12 cellular contexts compared by ENCODE assay signal in genomic region chr1:40868051-40868723, GRCh38. TPM values are rescaled to one million over a fixed set of nuclear protein-coding genes. Genes with fewer than 3 reads are reported as not detected.
A peak's percentile ranks its signal among the peaks of the same experiment; 100 is the strongest.
DNase-seq lines count a peak whose midpoint lies in the region; ATAC-seq and TF ChIP-seq lines count a peak whose summit lies in the region.
"Had no signal": no experiment of that assay in that cellular context is flagged by ENCODE, and none has a peak within 500 bp of the region (broad histone marks: within the 10 kb centered on the region; RNA-seq: fewer than 3 reads in every experiment).

No MANE protein-coding gene starts in this region.

- H3K9me3 ChIP-seq in Caco-2 = no peaks in the 10 kb centered on the region
- peaks cover 3% of the 10 kb centered on the region for H3K9me3 ChIP-seq in lower lobe of right lung
- H3K9me3 ChIP-seq in gastroesophageal sphincter = peaks cover 0 to 9% (median 0%) of the 10 kb centered on the region in 3 donors
- H3K9me3 ChIP-seq: thoracic aorta had no signal

- H3K4me3 Mint-ChIP-seq in Caco-2 (ENCODE audit: unreplicated experiment) = no peak overlapping the region

- H3K4me1 ChIP-seq in Caco-2 (peaks cover 29% of the 10 kb centered on the region), lower lobe of right lung (peaks cover 10% of the 10 kb centered on the region), gastroesophageal sphincter (peaks cover 0 to 26% (median 0%) of the 10 kb centered on the region in 3 donors)

- DNase-seq in Caco-2 (peak; percentile 52 to 63), LoVo (ENCODE audit: low spot score) (peak; percentile 6), amniotic epithelial cell (ENCODE audit: low read depth) (peak; percentile 96), lower lobe of right lung (no peak), NCI-H446 (lab: John Stamatoyannopoulos, UW) (no peak)
- DNase-seq: activated CD4-positive, alpha-beta T cell treated with anti-CD3 and anti-CD28 coated beads, Interleukin-2, amount 50 U/mL, for 4 hours; cortex of kidney; NK-92 treated with Interleukin-12 subunit alpha and Interleukin-12 subunit beta, amount 100 ng/mL, for 24 hours had no signal

- H3K36me3 Mint-ChIP-seq in Caco-2 (ENCODE audit: insufficient read depth, unreplicated experiment) = no peaks in the 10 kb centered on the region

- H3K4me1 Mint-ChIP-seq in Caco-2 (ENCODE audit: low read depth, unreplicated experiment) = peaks cover 8% of the 10 kb centered on the region

- TF ChIP-seq CTCF in Caco-2 (IDR thresholded peaks at IDR 0.05; ENCODE audit: insufficient read depth in 1 of 2, low read depth in 1 of 2, low read length in 1 of 2, severe bottlenecking in 1 of 2, unreplicated experiment in 1 of 2) = no peak
- TF ChIP-seq CTCF in lower lobe of right lung (IDR thresholded peaks at IDR 0.05) = no peak
- no peak for TF ChIP-seq CTCF in gastroesophageal sphincter (IDR thresholded peaks at IDR 0.05)

- 73% methylated on average over 4 of the region's 4 CpGs; no CpG with 5 or more reads in 1 of the 2 donors for WGBS in gastroesophageal sphincter (ENCODE audit: low coverage in 1 of 2), 2 donors

- H3K27me3 ChIP-seq in Caco-2 (replicated peaks; ENCODE audit: control insufficient read depth, insufficient read depth, low read length) (no peaks in the 10 kb centered on the region), lower lobe of right lung (ENCODE audit: low read depth) (no peaks in the 10 kb centered on the region), gastroesophageal sphincter (no peaks in the 10 kb centered on the region)

- POLR2A ChIA-PET in Caco-2 (lab: Charles Lee) = no interaction called here

- no peak for TF ChIP-seq POLR2A in gastroesophageal sphincter (IDR thresholded peaks at IDR 0.05)

- BruUV-seq in Caco-2 (replicated peaks; lab: Mats Ljungman, UMichigan) = no TSS peak

- no peaks in the 10 kb centered on the region for H3K9me3 Mint-ChIP-seq in Caco-2 (ENCODE audit: unreplicated experiment)

- peak overlapping the region; percentile 77 for H3K27ac Mint-ChIP-seq in Caco-2 (ENCODE audit: unreplicated experiment)

- TF ChIP-seq EP300 in gastroesophageal sphincter (IDR thresholded peaks at IDR 0.05) = no peak

- no peaks in the 10 kb centered on the region for H3K36me3 ChIP-seq in Caco-2 (ENCODE audit: control insufficient read depth, insufficient read depth, low read length)
- H3K36me3 ChIP-seq in lower lobe of right lung = no peaks in the 10 kb centered on the region
- no peaks in the 10 kb centered on the region for H3K36me3 ChIP-seq in gastroesophageal sphincter
- H3K36me3 ChIP-seq: thoracic aorta had no signal

- H3K27me3 Mint-ChIP-seq in Caco-2 (ENCODE audit: insufficient read depth, unreplicated experiment) = no peaks in the 10 kb centered on the region

- peak; percentile 91 to 93 for ATAC-seq in lower lobe of right lung
- ATAC-seq in GM19452 (IDR thresholded peaks at IDR 0.05; ENCODE audit: unreplicated experiment) = no peak
- no peak for ATAC-seq in HG02885 (IDR thresholded peaks at IDR 0.05; ENCODE audit: poor library complexity, unreplicated experiment)
- ATAC-seq in gastroesophageal sphincter = no peak

- no peak overlapping the region for H3K27ac ChIP-seq in lower lobe of right lung
- H3K27ac ChIP-seq in gastroesophageal sphincter = peak overlapping the region in 2 of 4 donors; percentile 43 to 67
- H3K27ac ChIP-seq: thoracic aorta had no signal

- intact Hi-C loops in Caco-2 (cut with micrococcal nuclease; ENCODE audit: unreplicated experiment) (no loop called here), lower lobe of right lung (cut with DNase I) (no loop called here)

- H3K4me3 ChIP-seq in Caco-2 (ENCODE audit: low read depth, low read length) (no peak overlapping the region), lower lobe of right lung (no peak overlapping the region), gastroesophageal sphincter (no peak overlapping the region)
- H3K4me3 ChIP-seq: thoracic aorta had no signal

- CTCF ChIA-PET in Caco-2 (lab: Charles Lee) = interaction anchor here (1.0 kb wide), 1 partner anchor 84 kb away, joined by 3 read pairs; no protein-coding TSS in a partner anchor

RNA-seq across cellular contexts. Expression of gene CITED4, which starts 6.0 kb away (rescaled TPM):
- total RNA-seq in Caco-2 (2022) (17.8 and 19.5 TPM in 2 replicates), lower lobe of right lung (13.9 TPM), gastroesophageal sphincter (10 to 100 TPM in 3 of 4 donors, 1 to 10 TPM in 1; 9.2 to 15.6 (median 14.1) TPM)

Comparison
In these comparisons a context has a peak if more than half of its experiments do, and no peak if none do; other contexts are left out.
1. DNase-seq: peak in Caco-2 (2 of 2), LoVo (single experiment) and amniotic epithelial cell (single experiment); none in lower lobe of right lung (single experiment) and NCI-H446 (0 of 2).
2. ATAC-seq: peak in lower lobe of right lung (2 of 2); none in GM19452 (single experiment), HG02885 (single experiment) and gastroesophageal sphincter (single experiment).